In the genomic region with DNA sequence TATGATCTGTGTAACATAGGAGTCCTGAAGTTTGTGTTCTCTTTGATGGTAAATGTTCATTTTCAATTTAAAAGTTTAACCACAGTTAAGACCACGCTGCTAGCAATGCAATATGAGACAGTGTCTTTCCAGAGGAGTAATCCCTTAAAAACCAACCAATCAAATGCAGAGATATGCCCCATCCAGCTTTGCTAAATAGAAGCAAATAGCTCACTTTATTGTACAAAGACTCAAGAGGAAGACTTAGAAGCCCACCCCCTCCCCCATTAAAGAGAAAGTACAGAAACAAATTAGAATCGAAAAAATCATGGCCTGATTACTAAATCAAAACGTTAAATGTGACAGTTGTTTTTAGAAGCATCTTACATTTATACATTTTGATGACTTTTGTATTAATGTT, we compare ENCODE assay signal across 19 cellular contexts. TPM values are rescaled to one million over a fixed set of nuclear protein-coding genes. Genes with fewer than 3 reads are reported as not detected.
DNase-seq lines count a peak whose midpoint lies in the region; ATAC-seq, FAIRE-seq and TF ChIP-seq lines count a peak whose summit lies in the region.
"Had no signal": no experiment of that assay in that cellular context is flagged by ENCODE, and none has a peak within 500 bp of the region (broad histone marks: within the 10 kb centered on the region; RNA-seq: fewer than 3 reads in every experiment).

No MANE protein-coding gene starts in this region.

- TF ChIP-seq CTCF in A549 (IDR thresholded peaks at IDR 0.05), result no peak
- no peak for TF ChIP-seq CTCF in GM23338 (conservative IDR thresholded peaks at IDR 0.05; ENCODE audit: low read depth in 2 of 2)
- no peak for TF ChIP-seq CTCF in OCI-LY7 (conservative IDR thresholded peaks at IDR 0.05; ENCODE audit: low read length)
- TF ChIP-seq CTCF in osteoblast (IDR thresholded peaks at IDR 0.05; ENCODE audit: extremely low read depth, low read depth, low read length), result no peak
- no peak for TF ChIP-seq CTCF in brain microvascular endothelial cell (IDR thresholded peaks at IDR 0.05; ENCODE audit: low read depth, low read length, missing control alignments)

- 69% methylated on average over 3 of the region's 3 CpGs for WGBS in A549 (ENCODE audit: missing lambda C conversion rate)

- peaks cover 7% of the 10 kb centered on the region; the same call in 1 of the 3 replicates for H3K36me3 Mint-ChIP-seq in GM23338 (ENCODE audit: low read depth)

- H3K27ac ChIP-seq in A549, result no peak overlapping the region
- no peak overlapping the region for H3K27ac ChIP-seq in GM23338 (ENCODE audit: low read depth)
- no peak overlapping the region for H3K27ac ChIP-seq in OCI-LY7 (ENCODE audit: low read depth, low read length, poor library complexity, severe bottlenecking)
- H3K27ac ChIP-seq in iPS-18a (ENCODE audit: low read length), result no peak overlapping the region
- H3K27ac ChIP-seq in osteoblast (ENCODE audit: low read depth, low read length), result no peak overlapping the region
- H3K27ac ChIP-seq in brain microvascular endothelial cell, result no peak overlapping the region

- no peak for TF ChIP-seq EP300 in A549 (IDR thresholded peaks at IDR 0.05)

- H3K9me3 ChIP-seq in A549 (no peaks in the 10 kb centered on the region), OCI-LY7 (ENCODE audit: low read length) (no peaks in the 10 kb centered on the region), iPS-18a (ENCODE audit: control insufficient read depth, low read depth, low read length) (no peaks in the 10 kb centered on the region), osteoblast (ENCODE audit: low read depth, low read length) (no peaks in the 10 kb centered on the region)
- H3K9me3 ChIP-seq: MG63 had no signal

- intact Hi-C loops in OCI-LY7 (cut with micrococcal nuclease; ENCODE audit: unreplicated experiment), result loop anchor here (5.0 kb wide), 1 partner anchor 191 kb away; no protein-coding TSS in a partner anchor

- peak overlapping the region; percentile 2; the same call in 1 of the 3 replicates for H3K4me3 Mint-ChIP-seq in GM23338

- ATAC-seq in A549 (no peak), GM23338 (no peak)

- POLR2A ChIA-PET in A549 (lab: Yijun Ruan, JAX) (no interaction called here), OCI-LY7 (lab: Charles Lee) (interaction anchor here (0.7 to 1.6 kb wide), 4 partner anchors 10 to 936 kb away, joined by 3 to 5 read pairs (median 4); no protein-coding TSS in a partner anchor)

- H3K79me2 ChIP-seq in GM23338 (replicated peaks; ENCODE audit: insufficient read depth), result peaks cover 42% of the 10 kb centered on the region
- peaks cover 68% of the 10 kb centered on the region for H3K79me2 ChIP-seq in OCI-LY7 (ENCODE audit: insufficient read depth, low read depth, low read length)
- peaks cover 34% of the 10 kb centered on the region for H3K79me2 ChIP-seq in osteoblast (ENCODE audit: insufficient read depth, low read length)

- H3K27me3 Mint-ChIP-seq in GM23338 (ENCODE audit: insufficient read depth, low read depth, poor library complexity), result peaks cover 60% of the 10 kb centered on the region

- no peaks in the 10 kb centered on the region; the same call in 2 of the 3 replicates for H3K9me3 Mint-ChIP-seq in GM23338
- H3K9me3 Mint-ChIP-seq: HFFc6 had no signal

- in situ Hi-C loops in brain microvascular endothelial cell (cut with HindIII; ENCODE audit: low pct_ligation_motif_present, low sequenced_read_pairs), result no loop called here

- DNase-seq in A549 (ENCODE audit: low read depth in 1 of 2, low spot score in 1 of 2) (no peak), GM23338 (ENCODE audit: low spot score) (no peak), OCI-LY7 (ENCODE audit: low spot score) (no peak), osteoblast (ENCODE audit: insufficient read length, low spot score, missing footprints) (no peak), DMS53 treated with DMSO at 0.1 percent for 48 hours (lab: John Stamatoyannopoulos, UW; ENCODE audit: unreplicated experiment) (no peak), brain microvascular endothelial cell (no peak)
- DNase-seq in activated naive CD4-positive, alpha-beta T cell treated with Interleukin-2 at 50 U/mL for 16 hours, result no peak
- DNase-seq: activated gamma-delta T cell, dorsolateral prefrontal cortex, HFFc6, MG63, NCI-H2081, NCI-H774, occipital lobe, Right ventricle myocardium superior, T-helper 9 cell had no signal

- TF ChIP-seq POLR2A in A549 (IDR thresholded peaks at IDR 0.05; ENCODE audit: low read length), result no peak

- H3K4me1 ChIP-seq in A549, result peaks cover 10% of the 10 kb centered on the region
- peaks cover 21% of the 10 kb centered on the region for H3K4me1 ChIP-seq in GM23338 (ENCODE audit: insufficient read depth)
- peaks cover 16% of the 10 kb centered on the region for H3K4me1 ChIP-seq in OCI-LY7 (ENCODE audit: insufficient read depth, low read length, poor library complexity, severe bottlenecking)
- H3K4me1 ChIP-seq in iPS-18a (ENCODE audit: control insufficient read depth, low read depth, low read length), result peaks cover 18% of the 10 kb centered on the region
- H3K4me1 ChIP-seq in osteoblast (ENCODE audit: insufficient read depth, low read length), result peaks cover 10% of the 10 kb centered on the region

- peak; percentile 73 for FAIRE-seq in A549 (lab: Jason Lieb, UNC)
- FAIRE-seq: GM12891 had no signal

- BruUV-seq in OCI-LY7 (replicated peaks; lab: Mats Ljungman, UMichigan), result no TSS peak

- H3K4me1 Mint-ChIP-seq in GM23338, result peaks cover 19% of the 10 kb centered on the region

- CTCF ChIA-PET in A549 (lab: Yijun Ruan, JAX), result interaction anchor here (0.8 to 1.1 kb wide), 3 partner anchors 11 to 269 kb away, joined by 3 read pairs; no protein-coding TSS in a partner anchor
- CTCF ChIA-PET in OCI-LY7 (lab: Charles Lee; ENCODE audit: unreplicated experiment), result no interaction called here

- H3K9me2 ChIP-seq in GM23338 (ENCODE audit: insufficient read depth), result no peaks in the 10 kb centered on the region
- no peaks in the 10 kb centered on the region for H3K9me2 ChIP-seq in OCI-LY7 (ENCODE audit: insufficient read depth, low read length)

- no peak overlapping the region for H3K9ac ChIP-seq in iPS-18a (ENCODE audit: low read length)

- H2AFZ ChIP-seq in GM23338 (no peak overlapping the region), OCI-LY7 (ENCODE audit: low read length) (no peak overlapping the region), osteoblast (ENCODE audit: low read length) (no peak overlapping the region)

- peak overlapping the region; percentile 88 for H3K4me2 ChIP-seq in A549
- peak overlapping the region; percentile 9; the same call in 1 of the 2 replicates for H3K4me2 ChIP-seq in GM23338
- peak overlapping the region; percentile 90 for H3K4me2 ChIP-seq in OCI-LY7 (ENCODE audit: low read length)
- no peak overlapping the region for H3K4me2 ChIP-seq in osteoblast (ENCODE audit: insufficient read depth, low read length)

- H3K36me3 ChIP-seq in GM23338 (ENCODE audit: insufficient read depth) (no peaks in the 10 kb centered on the region), OCI-LY7 (ENCODE audit: insufficient read depth, low read length) (peaks cover 42% of the 10 kb centered on the region), iPS-18a (ENCODE audit: control insufficient read depth, low read depth, low read length) (no peaks in the 10 kb centered on the region), osteoblast (ENCODE audit: insufficient read depth, low read length) (no peaks in the 10 kb centered on the region), brain microvascular endothelial cell (replicated peaks) (no peaks in the 10 kb centered on the region)

- TF ChIP-seq RAD21 in A549 (conservative IDR thresholded peaks at IDR 0.05 in 1 of 2, IDR thresholded peaks at IDR 0.05 in 1 of 2), result no peak

- H3K27ac Mint-ChIP-seq in GM23338, result no peak overlapping the region
- H3K27ac Mint-ChIP-seq: HFFc6 had no signal

- H3F3A ChIP-seq in GM23338 (replicated peaks; ENCODE audit: low read depth), result peaks cover 4% of the 10 kb centered on the region; the same call in 1 of the 2 replicates

- H3K27me3 ChIP-seq in GM23338 (ENCODE audit: insufficient read depth), result peaks cover 65% of the 10 kb centered on the region
- H3K27me3 ChIP-seq in iPS-18a (ENCODE audit: control insufficient read depth, insufficient read depth, low read length), result peaks cover 60% of the 10 kb centered on the region
- H3K27me3 ChIP-seq in osteoblast (ENCODE audit: insufficient read depth, low read length), result no peaks in the 10 kb centered on the region
- H3K27me3 ChIP-seq in brain microvascular endothelial cell (replicated peaks), result no peaks in the 10 kb centered on the region
- H3K27me3 ChIP-seq: dorsolateral prefrontal cortex, MG63 had no signal

- H3K4me3 ChIP-seq in A549 (no peak overlapping the region), GM23338 (no peak overlapping the region), OCI-LY7 (ENCODE audit: low read depth, low read length, poor library complexity, severe bottlenecking) (peak overlapping the region; percentile 95), iPS-18a (ENCODE audit: low read length) (peak overlapping the region; percentile 0), osteoblast (ENCODE audit: insufficient read depth, low read length) (no peak overlapping the region), brain microvascular endothelial cell (ENCODE audit: low read depth, low read length) (no peak overlapping the region)
- H3K4me3 ChIP-seq: lung had no signal

- H4K20me1 ChIP-seq in GM23338 (replicated peaks; ENCODE audit: insufficient read depth) (peaks cover 24% of the 10 kb centered on the region), OCI-LY7 (ENCODE audit: insufficient read depth, low read length) (peaks cover 9% of the 10 kb centered on the region; the same call in 1 of the 2 replicates), osteoblast (ENCODE audit: insufficient read depth, low read length) (no peaks in the 10 kb centered on the region)

TF ChIP-seq in GM23338, 12 proteins besides CTCF, POLR2A, EP300 and RAD21 (continues in another document):
- TF ChIP-seq EZH2 (IDR thresholded peaks at IDR 0.05; ENCODE audit: low read depth, unreplicated experiment), result peak; percentile 22

RNA-seq across cellular contexts. Expression of a gene that starts 2.1 kb away (rescaled TPM):
- 200 and 208 TPM in 2 replicates for polyA plus RNA-seq in A549 (2011; rRNA removed)
- polyA plus RNA-seq in A549 (2012; cell fraction: cytosol; rRNA removed), result 97.6 and 99.3 TPM in 2 replicates
- polyA plus RNA-seq in A549 (2012; cell fraction: nucleus; rRNA removed), result 31.7 and 43.1 TPM in 2 replicates
- polyA plus RNA-seq in A549 (2017; fragmentation: RNase III; extraction: RNeasy Plus Mini Kit Qiagen cat#74134 plus additional on column Dnase treatment), result 354 to 362 TPM (median 360 TPM) in 3 replicates
- polyA minus RNA-seq in A549 (2011; rRNA and poly(A)+ RNA removed), result 58.5 and 59.3 TPM in 2 replicates
- 190 and 204 TPM in 2 replicates for total RNA-seq in GM23338 (2014; rRNA removed; shearing (Covaris generic))
- 291 and 304 TPM in 2 replicates for polyA plus RNA-seq in GM23338 (2016; fragmentation: Nextera tagmentation; extraction: Ambion mirVana)
- total RNA-seq in OCI-LY7 (2014; rRNA removed; shearing (Covaris generic)), result 232 and 282 TPM in 2 replicates
- total RNA-seq in OCI-LY7 (2022), result 563 and 580 TPM in 2 replicates
- 27.4 and 29.7 TPM in 2 replicates for total RNA-seq in osteoblast

Comparison
In these comparisons a context has a peak if more than half of its experiments do, and no peak if none do; other contexts are left out.
1. H3K4me3 ChIP-seq: peak in OCI-LY7 (single experiment) and iPS-18a (single experiment); none in A549 (single experiment), GM23338 (single experiment), osteoblast (single experiment) and brain microvascular endothelial cell (single experiment).